Comparison of ENCODE assay signal across 18 cellular contexts in the genomic region with DNA sequence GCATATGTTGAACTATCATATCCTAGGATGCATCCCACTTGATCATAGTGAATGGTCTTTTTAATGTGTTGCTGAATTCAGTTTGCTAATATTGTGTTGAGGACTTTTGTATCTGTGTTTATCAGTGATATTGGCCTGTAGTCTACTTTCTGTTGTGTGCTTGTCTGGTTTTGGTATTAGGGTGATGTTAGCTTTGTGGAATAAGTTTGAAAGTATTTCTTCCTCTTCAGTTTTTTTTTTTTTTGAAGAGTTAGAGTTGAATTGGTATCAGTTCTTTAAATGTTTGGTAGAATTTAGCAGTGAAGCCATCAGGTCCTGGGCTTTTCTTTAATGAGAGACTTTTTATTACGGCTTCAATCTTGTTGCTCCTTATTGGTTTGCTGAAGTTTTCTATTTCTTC.
"Had no signal": no experiment of that assay in that cellular context is flagged by ENCODE, and none has a peak within 500 bp of the region (broad histone marks: within the 10 kb centered on the region; RNA-seq: fewer than 3 reads in every experiment).

No MANE protein-coding gene starts in this region.

- ATAC-seq: activated T-cell treated with anti-CD3 and anti-CD28 coated beads, Interleukin-2, amount 50 U/mL, for 4 hours; left ventricle myocardium superior had no signal

- DNase-seq: activated CD4-positive, alpha-beta T cell treated with anti-CD3 and anti-CD28 coated beads for 1 hour; activated CD4-positive, alpha-beta T cell treated with anti-CD3 and anti-CD28 coated beads, Interleukin-2, amount 50 U/mL, for 48 hours; activated effector memory CD4-positive, alpha-beta T cell treated with anti-CD3 and anti-CD28 coated beads, Interleukin-2, amount 50 U/mL, for 16 hours; activated T-cell treated with anti-CD3 and anti-CD28 coated beads, Interleukin-2, amount 50 U/mL, for 4 hours; brain microvascular endothelial cell; cortex of kidney; effector CD8-positive, alpha-beta T cell; esophagus squamous epithelium; hypothalamus; left ventricle myocardium superior; mesenchymal stem cell; occipital lobe; stimulated activated CD4-positive, alpha-beta T cell treated with anti-CD3 and anti-CD28 coated beads, Interleukin-4, amount 100 ng/mL, for 1 hour; stimulated activated naive CD4-positive, alpha-beta T cell treated with Interleukin-2 at 50 U/mL for 16 hours; trophoblast cell had no signal

- H3K27ac ChIP-seq: brain microvascular endothelial cell, esophagus squamous epithelium, suprapubic skin had no signal

- H3K4me1 ChIP-seq: esophagus squamous epithelium, suprapubic skin had no signal

- H3K9me3 ChIP-seq: esophagus squamous epithelium, suprapubic skin had no signal

- H3K4me3 ChIP-seq: esophagus squamous epithelium, suprapubic skin had no signal

- H3K36me3 ChIP-seq: brain microvascular endothelial cell, esophagus squamous epithelium, suprapubic skin had no signal

- H3K27me3 ChIP-seq: brain microvascular endothelial cell, esophagus squamous epithelium, suprapubic skin had no signal

- H3K27me3 Mint-ChIP-seq: activated naive CD8-positive, alpha-beta T cell had no signal

- H3K27ac Mint-ChIP-seq: activated naive CD8-positive, alpha-beta T cell had no signal

- H3K4me3 Mint-ChIP-seq: activated T-cell treated with anti-CD3 and anti-CD28 coated beads, Interleukin-2, amount 50 U/mL, for 4 hours; nephron had no signal
